In genomic region chr22:46072030-46072881, GRCh38 we compare ENCODE assay signal across 8 cellular contexts.
DNase-seq lines count a peak whose midpoint lies in the region; ATAC-seq and FAIRE-seq lines count a peak whose summit lies in the region.

No MANE protein-coding gene starts in this region.

- peak overlapping the region; percentile 49 for H3K27ac Mint-ChIP-seq in activated T-helper 2 cell treated with anti-CD3 and anti-CD28 coated beads, Interferon-gamma antibody, Interleukin-2, Interleukin-4, amounts not matched to agents 10 μg/mL and 5 μg/mL and 100 μg/mL, durations not matched to agents 14 hours and 24 hours and 36 hours

- peaks cover 4 to 5% of the 10 kb centered on the region in 2 experiments for H3K4me1 ChIP-seq in trophoblast cell (ENCODE audit: control insufficient read depth in 1 of 2, insufficient read depth in 2 of 2, low read length in 2 of 2)

- H3K18ac ChIP-seq in trophoblast cell (ENCODE audit: low read length) = no peak overlapping the region

- no peak overlapping the region for H2AFZ ChIP-seq in trophoblast cell (ENCODE audit: insufficient read depth, low read length, poor library complexity)

- intact Hi-C loops in activated T-helper 2 cell treated with anti-CD3 and anti-CD28 coated beads, Interferon-gamma antibody, Interleukin-2, Interleukin-4, amounts not matched to agents 10 μg/mL and 5 μg/mL and 100 μg/mL, durations not matched to agents 14 hours and 24 hours and 36 hours (cut with micrococcal nuclease) = loop anchor here (2.0 to 5.0 kb wide), 2 partner anchors 17 to 35 kb away; no protein-coding TSS in a partner anchor
- intact Hi-C loops in head of caudate nucleus (cut with DNase I) = no loop called here

- DNase-seq in GM18507 (ENCODE audit: extremely low spot score, insufficient read length, low read depth) = no peak
- DNase-seq in MG63 = peak; percentile 76
- DNase-seq in activated T-helper 2 cell treated with anti-CD3 and anti-CD28 coated beads, Interferon-gamma antibody, Interleukin-2, Interleukin-4, amounts not matched to agents 10 μg/mL and 5 μg/mL and 100 μg/mL, durations not matched to agents 14 hours and 24 hours and 36 hours (ENCODE audit: low spot score) = peak; percentile 47
- DNase-seq in head of caudate nucleus = peak in 28 of 42 donors; percentile 14 to 81 (median 56)
- DNase-seq in trophoblast cell = peak; percentile 27 to 48
- no peak for DNase-seq in GM19240 (ENCODE audit: insufficient read length, low spot score)
- DNase-seq in SK-N-DZ (ENCODE audit: low spot score) = no peak

- no peak overlapping the region for H2BK120ac ChIP-seq in trophoblast cell (ENCODE audit: insufficient read depth, low read length, poor library complexity)

- H3K4me1 Mint-ChIP-seq in activated T-helper 2 cell treated with anti-CD3 and anti-CD28 coated beads, Interferon-gamma antibody, Interleukin-2, Interleukin-4, amounts not matched to agents 10 μg/mL and 5 μg/mL and 100 μg/mL, durations not matched to agents 14 hours and 24 hours and 36 hours (ENCODE audit: low read depth) = peaks cover 35% of the 10 kb centered on the region

- H4K12ac ChIP-seq in trophoblast cell (ENCODE audit: low read depth, low read length) = no peak overlapping the region

- no peaks in the 10 kb centered on the region for H3K79me1 ChIP-seq in trophoblast cell (ENCODE audit: low read length)

- no peak overlapping the region for H3K23ac ChIP-seq in trophoblast cell (ENCODE audit: low read length)

- no peaks in the 10 kb centered on the region for H3K27me3 Mint-ChIP-seq in activated T-helper 2 cell treated with anti-CD3 and anti-CD28 coated beads, Interferon-gamma antibody, Interleukin-2, Interleukin-4, amounts not matched to agents 10 μg/mL and 5 μg/mL and 100 μg/mL, durations not matched to agents 14 hours and 24 hours and 36 hours (ENCODE audit: low read depth)

- no peak overlapping the region for H2BK12ac ChIP-seq in trophoblast cell (ENCODE audit: low read length)

- H2BK5ac ChIP-seq in trophoblast cell (ENCODE audit: low read depth, low read length, poor library complexity) = no peak overlapping the region

- H4K91ac ChIP-seq in trophoblast cell (ENCODE audit: low read depth, low read length) = no peak overlapping the region

- no CpG with 5 or more reads among the region's 91 CpGs for WGBS in trophoblast cell (ENCODE audit: extremely low coverage, insufficient coverage, insufficient read length)

- H3K36me3 ChIP-seq in MG63 (peaks cover 53% of the 10 kb centered on the region), trophoblast cell (ENCODE audit: control insufficient read depth in 1 of 2, insufficient read depth in 2 of 2, low read length in 2 of 2) (no peaks in the 10 kb centered on the region)

- H3K79me2 ChIP-seq in trophoblast cell (ENCODE audit: control insufficient read depth, insufficient read depth, low read length, poor library complexity) = no peaks in the 10 kb centered on the region

- no peak for ATAC-seq in HG03025 (IDR thresholded peaks at IDR 0.05; ENCODE audit: low FRiP score, unreplicated experiment)

- H3K9me3 Mint-ChIP-seq in activated T-helper 2 cell treated with anti-CD3 and anti-CD28 coated beads, Interferon-gamma antibody, Interleukin-2, Interleukin-4, amounts not matched to agents 10 μg/mL and 5 μg/mL and 100 μg/mL, durations not matched to agents 14 hours and 24 hours and 36 hours = no peaks in the 10 kb centered on the region

- H3K27me3 ChIP-seq in MG63 (no peaks in the 10 kb centered on the region), trophoblast cell (ENCODE audit: insufficient read depth, low read length) (peaks cover 48% of the 10 kb centered on the region)

- FAIRE-seq in GM18507 (lab: Jason Lieb, UNC) = peak; percentile 65

- no peaks in the 10 kb centered on the region for H3K9me3 ChIP-seq in MG63
- H3K9me3 ChIP-seq in trophoblast cell (ENCODE audit: insufficient read depth, low read depth, low read length) = peaks cover 2% of the 10 kb centered on the region

- no peak overlapping the region for H3K4ac ChIP-seq in trophoblast cell (ENCODE audit: low read depth, low read length)

- no peak overlapping the region for H4K8ac ChIP-seq in trophoblast cell (ENCODE audit: low read depth, low read length)

- H3K4me3 Mint-ChIP-seq in activated T-helper 2 cell treated with anti-CD3 and anti-CD28 coated beads, Interferon-gamma antibody, Interleukin-2, Interleukin-4, amounts not matched to agents 10 μg/mL and 5 μg/mL and 100 μg/mL, durations not matched to agents 14 hours and 24 hours and 36 hours (ENCODE audit: low read depth) = peak overlapping the region; percentile 79

- peak overlapping the region; percentile 92 for H3K4me2 ChIP-seq in trophoblast cell (ENCODE audit: low read length)

- H3K36me3 Mint-ChIP-seq in activated T-helper 2 cell treated with anti-CD3 and anti-CD28 coated beads, Interferon-gamma antibody, Interleukin-2, Interleukin-4, amounts not matched to agents 10 μg/mL and 5 μg/mL and 100 μg/mL, durations not matched to agents 14 hours and 24 hours and 36 hours (ENCODE audit: low read depth) = peaks cover 5% of the 10 kb centered on the region

- H3K27ac ChIP-seq in trophoblast cell (ENCODE audit: low read depth, low read length) = no peak overlapping the region

- H3K14ac ChIP-seq in trophoblast cell (ENCODE audit: low read length) = no peak overlapping the region

- H2AK5ac ChIP-seq in trophoblast cell (ENCODE audit: low read length) = no peak overlapping the region

- H3K4me3 ChIP-seq in MG63 (peak overlapping the region; percentile 78), trophoblast cell (ENCODE audit: low read depth, low read length) (peak overlapping the region; percentile 32)

- H3K9ac ChIP-seq in trophoblast cell (ENCODE audit: low read length) = no peak overlapping the region

Comparison
In these comparisons a context has a peak if more than half of its experiments do, and no peak if none do; other contexts are left out.
1. DNase-seq: peak in MG63 (single experiment), activated T-helper 2 cell treated with anti-CD3 and anti-CD28 coated beads, Interferon-gamma antibody, Interleukin-2, Interleukin-4, amounts not matched to agents 10 μg/mL and 5 μg/mL and 100 μg/mL, durations not matched to agents 14 hours and 24 hours and 36 hours (single experiment), head of caudate nucleus (28 of 42) and trophoblast cell (2 of 2); none in GM18507 (single experiment), GM19240 (single experiment) and SK-N-DZ (single experiment).